Comparison of ENCODE assay signal across 1 cellular context in genomic region chr10:116787018-116787674, GRCh38.
TF ChIP-seq lines count a peak whose summit lies in the region.

No MANE protein-coding gene starts in this region.

TF ChIP-seq in IMR-90, 13 proteins besides CTCF, POLR2A, EP300 and RAD21:
- TF ChIP-seq USF2 (IDR thresholded peaks at IDR 0.05; ENCODE audit: low read depth, low read length) (no peak), MXI1 (IDR thresholded peaks at IDR 0.05; ENCODE audit: borderline replicate concordance, low read depth, low read length) (no peak), MAFK (IDR thresholded peaks at IDR 0.05; ENCODE audit: low read depth, low read length) (no peak), CEBPB (IDR thresholded peaks at IDR 0.05; ENCODE audit: low read depth, low read length) (no peak), FOS (IDR thresholded peaks at IDR 0.05; ENCODE audit: low read depth, low read length) (no peak)
TF ChIP-seq in IMR-90: peak in this region for 0.
